In the genomic region with DNA sequence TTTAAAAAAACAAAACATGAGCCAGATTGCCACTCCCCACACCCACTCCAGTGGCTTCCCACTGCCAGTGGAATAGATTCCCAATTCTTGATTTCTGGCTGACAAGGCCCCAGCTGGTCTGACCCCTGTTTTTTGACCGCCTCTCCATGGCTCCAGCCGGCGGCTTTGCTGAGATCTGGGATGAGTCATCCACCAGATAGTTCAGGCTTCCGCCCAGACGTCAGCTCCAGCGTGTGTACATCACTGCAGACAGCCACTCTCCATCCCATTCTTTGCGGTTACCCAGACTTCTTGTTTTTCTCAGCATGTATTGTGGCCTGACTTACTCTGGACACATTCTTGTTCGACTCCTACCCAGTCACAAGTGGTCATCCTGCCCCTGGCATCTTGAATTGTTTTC, we compare ENCODE assay signal across 11 cellular contexts.
A peak's percentile ranks its signal among the peaks of the same experiment; 100 is the strongest.
DNase-seq lines count a peak whose midpoint lies in the region; ATAC-seq lines count a peak whose summit lies in the region.
"Had no signal": no experiment of that assay in that cellular context is flagged by ENCODE, and none has a peak within 500 bp of the region (broad histone marks: within the 10 kb centered on the region; RNA-seq: fewer than 3 reads in every experiment).

No MANE protein-coding gene starts in this region.

- intact Hi-C loops in posterior vena cava (cut with DNase I): no loop called here

- peak; percentile 95 for DNase-seq in GM03348 (ENCODE audit: low spot score)
- peak; percentile 73 for DNase-seq in SW480 (ENCODE audit: low spot score)
- DNase-seq in glomerular visceral epithelial cell (ENCODE audit: extremely low spot score): peak; percentile 87
- DNase-seq in posterior vena cava (ENCODE audit: low spot score): peak; percentile 90
- DNase-seq in NCI-H146 treated with DMSO at 0.1 percent for 48 hours (lab: John Stamatoyannopoulos, UW; ENCODE audit: unreplicated experiment): no peak
- no peak for DNase-seq in foreskin melanocyte
- DNase-seq: H7, lower lobe of right lung, MM.1S had no signal

- no peak for ATAC-seq in GM21390 (IDR thresholded peaks at IDR 0.05; ENCODE audit: unreplicated experiment)
- ATAC-seq in HG03025 (IDR thresholded peaks at IDR 0.05; ENCODE audit: low FRiP score, unreplicated experiment): no peak

Comparison
In these comparisons a context has a peak if more than half of its experiments do, and no peak if none do; other contexts are left out.
1. DNase-seq: peak in GM03348 (single experiment), SW480 (single experiment), glomerular visceral epithelial cell (single experiment) and posterior vena cava (single experiment); none in NCI-H146 treated with DMSO at 0.1 percent for 48 hours (single experiment) and foreskin melanocyte (single experiment).